34 cellular contexts compared by ENCODE assay signal in the genomic region with DNA sequence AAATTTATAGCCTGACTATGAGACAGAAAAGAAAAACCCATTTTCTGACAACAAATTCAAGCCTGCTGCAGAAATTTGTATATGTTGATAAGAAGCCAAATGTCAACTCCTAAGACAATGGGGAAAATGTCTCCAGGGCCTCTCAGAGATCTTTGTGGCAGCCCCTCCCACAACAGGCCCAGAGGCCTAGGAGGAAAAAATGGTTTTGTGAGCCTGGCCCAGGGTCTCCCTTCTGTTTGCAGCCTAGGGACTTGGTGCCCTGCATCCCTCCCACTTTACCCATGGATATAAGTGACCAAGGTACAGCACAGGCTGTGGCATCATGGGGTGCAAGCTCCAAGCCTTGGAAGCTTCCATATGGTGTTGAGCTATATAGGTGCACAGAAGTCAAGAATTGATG.
"Had no signal": no experiment of that assay in that cellular context is flagged by ENCODE, and none has a peak within 500 bp of the region (broad histone marks: within the 10 kb centered on the region; RNA-seq: fewer than 3 reads in every experiment).

No MANE protein-coding gene starts in this region.

- H3K27ac ChIP-seq: adrenal gland, ascending aorta, body of pancreas, brain microvascular endothelial cell, breast epithelium, cardiac muscle cell had no signal

- H3K27me3 ChIP-seq: adrenal gland, ascending aorta, body of pancreas, brain microvascular endothelial cell, breast epithelium, cardiac muscle cell had no signal

- H3K4me1 ChIP-seq: adrenal gland, ascending aorta, body of pancreas, breast epithelium had no signal

- H3K9me3 ChIP-seq: adrenal gland had no signal

- FAIRE-seq: astrocyte, bronchial epithelial cell had no signal

- H3K36me3 ChIP-seq: adrenal gland, ascending aorta, brain microvascular endothelial cell, breast epithelium, cardiac muscle cell had no signal

- DNase-seq: activated effector memory CD4-positive, alpha-beta T cell treated with anti-CD3 and anti-CD28 coated beads, Interleukin-2, amount 50 U/mL, for 16 hours; activated effector memory CD4-positive, alpha-beta T cell treated with Interleukin-2 at 50 U/mL for 16 hours; activated gamma-delta T cell; activated gamma-delta T cell treated with Interleukin-2 at 50 U/mL for 16 hours; activated naive CD4-positive, alpha-beta T cell; activated naive CD4-positive, alpha-beta T cell treated with anti-CD3 and anti-CD28 coated beads for 36 hours; activated naive CD4-positive, alpha-beta T cell treated with anti-CD3 and anti-CD28 coated beads, Interleukin-2, amount 10 ng/mL, durations not matched to agents 7 days and 5 days; activated naive CD4-positive, alpha-beta T cell treated with anti-CD3 and anti-CD28 coated beads, Interleukin-2, amount 50 U/mL, for 16 hours; activated naive CD4-positive, alpha-beta T cell treated with Interleukin-2 at 50 U/mL for 16 hours; activated naive CD8-positive, alpha-beta T cell treated with anti-CD3 and anti-CD28 coated beads for 36 hours; activated naive CD8-positive, alpha-beta T cell treated with anti-CD3 and anti-CD28 coated beads, Interleukin-2, amount 10 ng/mL, durations not matched to agents 7 days and 5 days; activated naive CD8-positive, alpha-beta T cell treated with anti-CD3 and anti-CD28 coated beads, Interleukin-2, amount 50 U/mL, for 24 hours; activated T-cell treated with anti-CD3 and anti-CD28 coated beads, Interleukin-2, amount 50 U/mL, for 1 hour; activated T-cell treated with anti-CD3 and anti-CD28 coated beads, Interleukin-2, amount 50 U/mL, for 24 hours; activated T-cell treated with anti-CD3 and anti-CD28 coated beads, Interleukin-2, amount 50 U/mL, for 4 hours; activated T-cell treated with anti-CD3 and anti-CD28 coated beads, Interleukin-2, amount 50 U/mL, for 48 hours; activated T-cell treated with anti-CD3 and anti-CD28 coated beads, Interleukin-2, amount 50 U/mL, for 72 hours; adrenal gland; amniotic stem cell; amygdala; anterior cingulate cortex; aorta; body of pancreas; brain microvascular endothelial cell; caudate nucleus; central memory CD4-positive, alpha-beta T cell; cerebellar nuclear complex had no signal

- ATAC-seq: activated naive CD4-positive, alpha-beta T cell treated with anti-CD3 and anti-CD28 coated beads, Interleukin-2, amount 50 U/mL, for 72 hours; activated naive CD8-positive, alpha-beta T cell treated with anti-CD3 and anti-CD28 coated beads, Interleukin-2, amount 50 U/mL, for 24 hours; activated T-cell treated with anti-CD3 and anti-CD28 coated beads, Interleukin-2, amount 50 U/mL, for 4 hours; activated T-cell treated with anti-CD3 and anti-CD28 coated beads, Interleukin-2, amount 50 U/mL, for 72 hours; activated T-helper 17 cell treated with anti-CD3 and anti-CD28 coated beads, Interleukin-2, amount 50 U/mL, for 72 hours; body of pancreas had no signal

- H3K4me3 ChIP-seq: adrenal gland, ascending aorta, body of pancreas, breast epithelium, cardiac muscle cell had no signal
